8 cellular contexts compared by ENCODE assay signal in genomic region chr12:93167841-93168492, GRCh38.
DNase-seq lines count a peak whose midpoint lies in the region; ATAC-seq, FAIRE-seq and TF ChIP-seq lines count a peak whose summit lies in the region.

No MANE protein-coding gene starts in this region.

- TF ChIP-seq POLR2A in GM12891 (IDR thresholded peaks at IDR 0.05; ENCODE audit: low read depth, low read length), result no peak
- TF ChIP-seq POLR2A in testis (IDR thresholded peaks at IDR 0.05), result no peak

- DNase-seq in GM12891 (ENCODE audit: insufficient read length, low spot score) (no peak), LNCaP clone FGC (ENCODE audit: low read depth) (peak; percentile 54), caudate nucleus (lab: John Stamatoyannopoulos, UW) (peak in 8 of 61 donors; percentile 3 to 37 (median 14)), medulla oblongata (ENCODE audit: extremely low spot score) (peak; percentile 47), testis (peak; percentile 23), AML-193 (lab: John Stamatoyannopoulos, UW) (no peak)
- DNase-seq in activated CD8-positive, alpha-beta memory T cell treated with anti-CD3 and anti-CD28 coated beads for 24 hours, result no peak

- peak; percentile 76 for FAIRE-seq in GM12891 (lab: Jason Lieb, UNC)

- no peaks in the 10 kb centered on the region for H3K27me3 ChIP-seq in testis

- ATAC-seq in GM21576 (IDR thresholded peaks at IDR 0.05; ENCODE audit: unreplicated experiment), result peak; percentile 56

- no peaks in the 10 kb centered on the region for H3K9me3 ChIP-seq in testis

- no peak for TF ChIP-seq CTCF in LNCaP clone FGC (IDR thresholded peaks at IDR 0.05; ENCODE audit: control insufficient read depth, extremely low read depth, insufficient read depth)
- TF ChIP-seq CTCF in testis (IDR thresholded peaks at IDR 0.05), result no peak

- no peaks in the 10 kb centered on the region for H3K36me3 ChIP-seq in testis (ENCODE audit: low read depth, missing control alignments)

- peak overlapping the region; percentile 21 for H3K27ac ChIP-seq in caudate nucleus (ENCODE audit: low read depth, low read length)
- H3K27ac ChIP-seq in testis, result peak overlapping the region in 1 of 2 donors; percentile 39

- no peaks in the 10 kb centered on the region for H3K4me1 ChIP-seq in testis

- 5 to 13% methylated on average over 16 of the region's 16 CpGs for WGBS in testis, 2 donors

- H3K4me3 ChIP-seq in LNCaP clone FGC (ENCODE audit: low read depth, low read length) (no peak overlapping the region), testis (peak overlapping the region; percentile 46 to 55)

- intact Hi-C loops in testis (cut with DNase I; ENCODE audit: low total_unique reads), result no loop called here

TF ChIP-seq in GM12891, 5 proteins besides CTCF, POLR2A, EP300 and RAD21:
- no peak for TF ChIP-seq POLR2AphosphoS5 (IDR thresholded peaks at IDR 0.05; ENCODE audit: low read depth, low read length)
- TF ChIP-seq SPI1 (IDR thresholded peaks at IDR 0.05; ENCODE audit: low read depth, low read length), result no peak
- TF ChIP-seq PAX5 (IDR thresholded peaks at IDR 0.05; ENCODE audit: insufficient read depth, low read length, severe bottlenecking), result no peak
- peak; percentile 49; the same call in 1 of the 2 replicates for TF ChIP-seq TAF1 (IDR thresholded peaks at IDR 0.05; ENCODE audit: low read depth, low read length)
- TF ChIP-seq POU2F2 (IDR thresholded peaks at IDR 0.05; ENCODE audit: low read depth, low read length), result peak; percentile 98

Comparison
In these comparisons a context has a peak if more than half of its experiments do, and no peak if none do; other contexts are left out.
1. DNase-seq: peak in LNCaP clone FGC (single experiment), medulla oblongata (single experiment) and testis (single experiment); none in GM12891 (single experiment), AML-193 (0 of 2) and activated CD8-positive, alpha-beta memory T cell treated with anti-CD3 and anti-CD28 coated beads for 24 hours (single experiment).